ENCODE assay signal across 1 cellular context in genomic region chr15:65305144-65305758, GRCh38.
TF ChIP-seq lines count a peak whose summit lies in the region.

No MANE protein-coding gene starts in this region.

TF ChIP-seq in GM23338, 12 proteins besides CTCF, POLR2A, EP300 and RAD21 (continued from another document):
- TF ChIP-seq ZNF462 (CRISPR knock-in tag; IDR thresholded peaks at IDR 0.05): no peak
- TF ChIP-seq EZH2phosphoT487 (IDR thresholded peaks at IDR 0.05; ENCODE audit: unreplicated experiment): no peak
- TF ChIP-seq REST (IDR thresholded peaks at IDR 0.05; ENCODE audit: unreplicated experiment): no peak
- TF ChIP-seq STAT1 (IDR thresholded peaks at IDR 0.05; ENCODE audit: unreplicated experiment): no peak
- TF ChIP-seq ZNF331 (CRISPR knock-in tag; IDR thresholded peaks at IDR 0.05; ENCODE audit: low read depth): no peak
- TF ChIP-seq JUNB (IDR thresholded peaks at IDR 0.05; ENCODE audit: unreplicated experiment): no peak
